ENCODE assay signal across 16 cellular contexts in the genomic region with DNA sequence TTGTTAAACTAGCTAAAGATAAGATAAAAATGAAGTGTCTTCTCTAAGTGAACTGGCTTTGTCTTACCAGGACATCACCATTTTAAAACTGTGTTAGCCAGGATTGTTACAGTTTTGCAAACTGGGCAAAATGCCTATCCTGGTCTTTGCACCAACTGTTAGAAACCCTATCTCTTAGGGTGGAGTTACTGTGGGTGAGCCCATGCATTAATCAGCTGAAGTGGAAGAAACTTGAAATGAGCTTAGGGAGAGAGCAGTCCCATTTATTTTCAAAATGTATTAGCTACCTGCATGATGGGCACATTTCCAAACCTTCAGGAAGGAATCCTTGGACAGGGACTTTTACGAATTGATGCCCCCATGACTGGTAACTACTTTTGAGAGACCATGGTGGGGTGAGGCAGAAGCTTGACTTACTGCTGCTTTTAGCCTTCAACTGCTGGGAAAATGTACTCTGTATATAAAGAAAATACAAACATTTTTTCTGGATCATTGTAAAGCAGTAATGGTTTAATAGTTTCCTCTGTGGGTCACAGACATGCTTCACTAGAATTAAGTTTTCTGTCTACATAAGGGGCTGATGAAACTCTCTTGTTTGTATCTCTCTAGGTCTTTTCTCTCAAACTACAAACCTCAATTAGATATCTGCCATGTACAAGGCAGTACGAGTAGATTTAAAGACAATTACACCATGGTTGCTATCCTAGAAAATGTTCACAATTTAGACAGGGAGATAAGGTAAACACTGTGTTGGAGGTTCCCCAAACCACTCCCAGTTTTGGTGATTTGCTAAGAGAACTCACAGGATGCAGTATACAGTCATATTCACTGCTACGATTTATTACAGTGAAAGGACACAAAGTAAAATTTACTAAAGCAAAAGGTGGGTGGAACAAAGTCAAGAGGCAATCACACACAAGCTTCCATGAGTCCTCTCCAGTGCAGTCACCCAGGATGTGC.
DNase-seq lines count a peak whose midpoint lies in the region; ATAC-seq and TF ChIP-seq lines count a peak whose summit lies in the region.
"Had no signal": no experiment of that assay in that cellular context is flagged by ENCODE, and none has a peak within 500 bp of the region (broad histone marks: within the 10 kb centered on the region; RNA-seq: fewer than 3 reads in every experiment).

No MANE protein-coding gene starts in this region.

- H3K27ac ChIP-seq in SJCRH30 (no peak overlapping the region), upper lobe of right lung (no peak overlapping the region)
- H3K27ac ChIP-seq: adrenal gland, KMS-11, SK-N-MC had no signal

- intact Hi-C loops in natural killer cell (cut with micrococcal nuclease) (no loop called here), upper lobe of right lung (cut with DNase I) (no loop called here)

- H3K27me3 Mint-ChIP-seq in natural killer cell (ENCODE audit: low read depth in 2 of 2): no peaks in the 10 kb centered on the region
- H3K27me3 Mint-ChIP-seq: stimulated activated naive CD8-positive, alpha-beta T cell treated with anti-CD3 and anti-CD28 coated beads, Interleukin-15, Interleukin-2, amounts not matched to agents 100 ng/mL and 50 ng/mL, for 24 hours had no signal

- TF ChIP-seq CTCF in natural killer cell (IDR thresholded peaks at IDR 0.05) (no peak), GM10266 (IDR thresholded peaks at IDR 0.05; ENCODE audit: control insufficient read depth, insufficient read depth, low read depth, missing control alignments) (no peak), upper lobe of right lung (IDR thresholded peaks at IDR 0.05) (no peak)

- H3K36me3 Mint-ChIP-seq in natural killer cell: no peaks in the 10 kb centered on the region
- H3K36me3 Mint-ChIP-seq: WTC11 had no signal

- H3K4me3 Mint-ChIP-seq in natural killer cell: no peak overlapping the region
- H3K4me3 Mint-ChIP-seq: stimulated activated naive CD8-positive, alpha-beta T cell treated with anti-CD3 and anti-CD28 coated beads, Interleukin-15, Interleukin-2, amounts not matched to agents 100 ng/mL and 50 ng/mL, for 24 hours; WTC11 had no signal

- DNase-seq in COR-L47 (lab: John Stamatoyannopoulos, UW) (peak; percentile 47), NCI-H1105 (lab: John Stamatoyannopoulos, UW) (peak; percentile 11), SJCRH30 (peak; percentile 22 to 52), iris pigment epithelial cell (ENCODE audit: low read depth) (peak; percentile 79), occipital lobe (lab: John Stamatoyannopoulos, UW) (no peak), natural killer cell (no peak), GM10266 (ENCODE audit: extremely low spot score) (no peak), upper lobe of right lung (no peak)
- DNase-seq: adrenal gland; hypothalamus; NCI-H526 treated with DMSO at 0.1 percent for 48 hours; stimulated activated CD4-positive, alpha-beta T cell treated with anti-CD3 and anti-CD28 coated beads, Interleukin-4, amount 100 ng/mL, for 24 hours had no signal

- H3K4me1 ChIP-seq in SJCRH30 (peaks cover 11% of the 10 kb centered on the region), upper lobe of right lung (no peaks in the 10 kb centered on the region)
- H3K4me1 ChIP-seq: adrenal gland had no signal

- no peaks in the 10 kb centered on the region for H3K27me3 ChIP-seq in SJCRH30
- H3K27me3 ChIP-seq in upper lobe of right lung: no peaks in the 10 kb centered on the region
- H3K27me3 ChIP-seq: adrenal gland had no signal

- no peak for ATAC-seq in natural killer cell
- no peak for ATAC-seq in upper lobe of right lung
- ATAC-seq: WTC11 had no signal

- H3K4me3 ChIP-seq in SJCRH30 (no peak overlapping the region), upper lobe of right lung (no peak overlapping the region)
- H3K4me3 ChIP-seq: adrenal gland, SK-N-MC had no signal

- no peaks in the 10 kb centered on the region for H3K4me1 Mint-ChIP-seq in natural killer cell

- H3K9me3 ChIP-seq in SJCRH30 (replicated peaks) (no peaks in the 10 kb centered on the region), upper lobe of right lung (no peaks in the 10 kb centered on the region)
- H3K9me3 ChIP-seq: adrenal gland had no signal

- H3K9me3 Mint-ChIP-seq in natural killer cell: peaks cover 12 to 17% of the 10 kb centered on the region in 2 donors

- H3K36me3 ChIP-seq in SJCRH30 (no peaks in the 10 kb centered on the region), upper lobe of right lung (no peaks in the 10 kb centered on the region)
- H3K36me3 ChIP-seq: adrenal gland had no signal

- H3K27ac Mint-ChIP-seq in natural killer cell: no peak overlapping the region
- H3K27ac Mint-ChIP-seq: stimulated activated naive CD8-positive, alpha-beta T cell treated with anti-CD3 and anti-CD28 coated beads, Interleukin-15, Interleukin-2, amounts not matched to agents 100 ng/mL and 50 ng/mL, for 24 hours; WTC11 had no signal

Comparison
In these comparisons a context has a peak if more than half of its experiments do, and no peak if none do; other contexts are left out.
1. DNase-seq: peak in COR-L47 (single experiment), NCI-H1105 (single experiment), SJCRH30 (2 of 2) and iris pigment epithelial cell (single experiment); none in occipital lobe (single experiment), natural killer cell (single experiment), GM10266 (single experiment) and upper lobe of right lung (single experiment).